ENCODE assay signal across 8 cellular contexts in genomic region chr3:63863150-63864007, GRCh38. TPM values are rescaled to one million over a fixed set of nuclear protein-coding genes. Genes with fewer than 3 reads are reported as not detected.
DNase-seq lines count a peak whose midpoint lies in the region; ATAC-seq and TF ChIP-seq lines count a peak whose summit lies in the region.

Gene ATXN7 (plus strand): TSS chr3:63863867. CDS start chr3:63912599, 48,732 bp downstream.
Gene THOC7 (minus strand): TSS chr3:63863805. CDS start chr3:63863790, 15 bp downstream.

- H3K27me3 ChIP-seq in SJCRH30 (no peaks in the 10 kb centered on the region), thymus (ENCODE audit: control insufficient read depth, insufficient read depth) (no peaks in the 10 kb centered on the region)

- peak; percentile 50 for TF ChIP-seq POLR2A in GM19193 (IDR thresholded peaks at IDR 0.05; ENCODE audit: extremely low read depth, insufficient read depth, insufficient read length)

- H3K27ac Mint-ChIP-seq in activated naive CD4-positive, alpha-beta T cell treated with anti-CD3 and anti-CD28 coated beads, Interleukin-2, amount 10 ng/mL, durations not matched to agents 7 days and 5 days = peak within 1 kb of the TSS; percentile 93

- H3K27ac ChIP-seq in C4-2B (peak within 1 kb of the TSS; percentile 95), SJCRH30 (peak within 1 kb of the TSS; percentile 96), thymus (ENCODE audit: low read depth) (peak within 1 kb of the TSS; percentile 86)

- peak within 1 kb of the TSS; percentile 82 for H3K4me3 Mint-ChIP-seq in activated naive CD4-positive, alpha-beta T cell treated with anti-CD3 and anti-CD28 coated beads, Interleukin-2, amount 10 ng/mL, durations not matched to agents 7 days and 5 days

- H3K36me3 ChIP-seq in SJCRH30 (peaks cover 3% of the 10 kb centered on the region; the same call in 1 of the 2 replicates), thymus (ENCODE audit: control insufficient read depth, insufficient read depth) (no peaks in the 10 kb centered on the region)

- ATAC-seq in HG03378 (IDR thresholded peaks at IDR 0.05; ENCODE audit: unreplicated experiment) (peak; percentile 49), omental fat pad (ENCODE audit: low FRiP score) (peak; percentile 67)

- H3K9me3 ChIP-seq in SJCRH30 (replicated peaks) (no peaks in the 10 kb centered on the region), thymus (ENCODE audit: control insufficient read depth) (no peaks in the 10 kb centered on the region)

- H3K4me1 Mint-ChIP-seq in activated naive CD4-positive, alpha-beta T cell treated with anti-CD3 and anti-CD28 coated beads, Interleukin-2, amount 10 ng/mL, durations not matched to agents 7 days and 5 days = peaks cover 54% of the 10 kb centered on the region

- under 1% methylated on average over 98 of the region's 98 CpGs for WGBS in thymus

- H3K9me3 Mint-ChIP-seq in activated naive CD4-positive, alpha-beta T cell treated with anti-CD3 and anti-CD28 coated beads, Interleukin-2, amount 10 ng/mL, durations not matched to agents 7 days and 5 days = no peaks in the 10 kb centered on the region

- peak within 1 kb of the TSS; percentile 98 for H3K4me3 ChIP-seq in SJCRH30
- peak within 1 kb of the TSS; percentile 82 for H3K4me3 ChIP-seq in thymus (ENCODE audit: low read length)

- CTCF ChIA-PET in activated naive CD4-positive, alpha-beta T cell treated with anti-CD3 and anti-CD28 coated beads, Interleukin-2, amount 10 ng/mL, durations not matched to agents 7 days and 5 days (lab: Charles Lee) = no interaction called here

- DNase-seq in SJCRH30 (peak; percentile 52 to 64), globus pallidus (ENCODE audit: low spot score) (peak; percentile 49), omental fat pad (ENCODE audit: low spot score) (no peak)
- peak; percentile 75 for DNase-seq in activated naive CD4-positive, alpha-beta T cell treated with anti-CD3 and anti-CD28 coated beads, Interleukin-2, amount 10 ng/mL, durations not matched to agents 7 days and 5 days

- peaks cover 27% of the 10 kb centered on the region for H3K36me3 Mint-ChIP-seq in activated naive CD4-positive, alpha-beta T cell treated with anti-CD3 and anti-CD28 coated beads, Interleukin-2, amount 10 ng/mL, durations not matched to agents 7 days and 5 days

- TF ChIP-seq CTCF in C4-2B (conservative IDR thresholded peaks at IDR 0.05) (no peak), omental fat pad (IDR thresholded peaks at IDR 0.05) (no peak)

- H3K4me1 ChIP-seq in SJCRH30 = no peaks in the 10 kb centered on the region
- H3K4me1 ChIP-seq in thymus (ENCODE audit: control insufficient read depth, insufficient read depth, low read length) = peaks cover 6% of the 10 kb centered on the region

- H3K27me3 Mint-ChIP-seq in activated naive CD4-positive, alpha-beta T cell treated with anti-CD3 and anti-CD28 coated beads, Interleukin-2, amount 10 ng/mL, durations not matched to agents 7 days and 5 days = no peaks in the 10 kb centered on the region

RNA-seq across cellular contexts. Expression of gene ATXN7, which starts in this region (rescaled TPM):
- 7.1 and 10.4 TPM in 2 replicates for total RNA-seq in SJCRH30 (2014; rRNA removed; shearing (Covaris generic))
- total RNA-seq in omental fat pad = 10 to 100 TPM; 22.5 to 74.5 (median 31.1) TPM
- polyA plus RNA-seq in thymus = 7.8 TPM

RNA-seq across cellular contexts. Expression of gene THOC7, which starts in this region (rescaled TPM):
- 35.2 and 41.4 TPM in 2 replicates for total RNA-seq in SJCRH30 (2014; rRNA removed; shearing (Covaris generic))
- total RNA-seq in omental fat pad = 10 to 100 TPM; 39.2 to 68.7 (median 41.8) TPM
- polyA plus RNA-seq in thymus = 148 TPM
